8 cellular contexts compared by ENCODE assay signal in genomic region chr5:111512406-111513174, GRCh38. TPM values are rescaled to one million over a fixed set of nuclear protein-coding genes. Genes with fewer than 3 reads are reported as not detected.
DNase-seq lines count a peak whose midpoint lies in the region; ATAC-seq, FAIRE-seq and TF ChIP-seq lines count a peak whose summit lies in the region.

TSS of gene STARD4 (minus strand) at chr5:111512535. CDS start at chr5:111507433, 5,102 bp downstream.

- BruUV-seq in Calu3 (replicated peaks; lab: Mats Ljungman, UMichigan) (no TSS peak), endothelial cell of umbilical vein (replicated peaks; lab: Mats Ljungman, UMichigan) (TSS peak; percentile 81)

- H3K36me3 ChIP-seq in OCI-LY3 (replicated peaks; ENCODE audit: low read depth, low read length) (no peaks in the 10 kb centered on the region), endothelial cell of umbilical vein (ENCODE audit: control insufficient read depth in 2 of 2, extremely low read depth in 1 of 2, insufficient read depth in 2 of 2, low read length in 2 of 2) (no peaks in the 10 kb centered on the region)

- peaks cover 46% of the 10 kb centered on the region for H3K79me2 ChIP-seq in OCI-LY3 (ENCODE audit: low read length)
- H3K79me2 ChIP-seq in endothelial cell of umbilical vein (ENCODE audit: control insufficient read depth, insufficient read depth, low read length): peaks cover 47% of the 10 kb centered on the region

- intact Hi-C loops in Calu3 (cut with micrococcal nuclease; ENCODE audit: unreplicated experiment): no loop called here
- intact Hi-C loops in endothelial cell of umbilical vein (cut with micrococcal nuclease): loop anchor here (1.0 to 10.0 kb wide), 10 partner anchors 18 to 905 kb away; partner anchors contain the start of genes EPB41L4A, NREP and WDR36

- H2AFZ ChIP-seq in OCI-LY3 (ENCODE audit: low read depth, low read length): peak within 1 kb of the TSS; percentile 79
- H2AFZ ChIP-seq in endothelial cell of umbilical vein (ENCODE audit: low read depth, low read length): peak within 1 kb of the TSS; percentile 56

- peak within 1 kb of the TSS; percentile 98 for H3K4me3 Mint-ChIP-seq in Calu3 (ENCODE audit: low read depth, unreplicated experiment)

- peaks cover 24% of the 10 kb centered on the region for H3K4me1 Mint-ChIP-seq in Calu3 (ENCODE audit: low read depth, unreplicated experiment)

- no peak for TF ChIP-seq CTCF in Calu3 (IDR thresholded peaks at IDR 0.05; ENCODE audit: unreplicated experiment)
- no peak for TF ChIP-seq CTCF in OCI-LY3 (IDR thresholded peaks at IDR 0.05; ENCODE audit: low read depth, low read length)
- no peak for TF ChIP-seq CTCF in endothelial cell of umbilical vein (IDR thresholded peaks at IDR 0.05; ENCODE audit: extremely low read depth in 1 of 2, insufficient read depth in 1 of 2, low read depth in 1 of 2, low read length in 2 of 2)

- peak; percentile 99 for DNase-seq in Calu3
- DNase-seq in HuH-7 (ENCODE audit: low spot score): peak; percentile 84
- peak; percentile 88 for DNase-seq in activated T-cell treated with anti-CD3 and anti-CD28 coated beads for 1 hour (ENCODE audit: low read depth)
- DNase-seq in endothelial cell of umbilical vein (ENCODE audit: low read depth, low spot score): peak; percentile 97
- peak; percentile 95 for DNase-seq in midbrain (lab: John Stamatoyannopoulos, UW)
- DNase-seq in stimulated activated CD8-positive, alpha-beta memory T cell treated with anti-CD3 and anti-CD28 coated beads, Interleukin-2, amount 100 ng/mL, for 1 hour (ENCODE audit: low read depth in 2 of 2): peak; percentile 86 to 90

- H3K9me1 ChIP-seq in endothelial cell of umbilical vein (replicated peaks; ENCODE audit: control insufficient read depth, extremely low read depth, insufficient read depth, low read length): no peaks in the 10 kb centered on the region

- peak; percentile 92 for ATAC-seq in GM21515 (IDR thresholded peaks at IDR 0.05; ENCODE audit: unreplicated experiment)

- no peaks in the 10 kb centered on the region for H3K27me3 Mint-ChIP-seq in Calu3 (ENCODE audit: unreplicated experiment)

- H3K4me1 ChIP-seq in OCI-LY3 (ENCODE audit: low read length) (peaks cover 28% of the 10 kb centered on the region), endothelial cell of umbilical vein (ENCODE audit: control insufficient read depth, extremely low read depth, insufficient read depth, low read length) (peaks cover 30% of the 10 kb centered on the region)

- H3K27ac Mint-ChIP-seq in Calu3 (ENCODE audit: unreplicated experiment): peak within 1 kb of the TSS; percentile 83

- CTCF ChIA-PET in Calu3 (lab: Charles Lee) (interaction anchor here (2.1 kb wide), 1 partner anchor 19 kb away, joined by 13 read pairs; no protein-coding TSS in a partner anchor), endothelial cell of umbilical vein (lab: Charles Lee) (interaction anchor here (1.9 to 7.2 kb wide), 2 partner anchors 18 to 38 kb away, joined by 7 to 64 read pairs; no protein-coding TSS in a partner anchor)

- H3K27me3 ChIP-seq in OCI-LY3 (ENCODE audit: low read depth, low read length) (no peaks in the 10 kb centered on the region), endothelial cell of umbilical vein (ENCODE audit: control insufficient read depth in 2 of 2, insufficient read depth in 2 of 2, low read length in 2 of 2) (no peaks in the 10 kb centered on the region)

- TF ChIP-seq POLR2A in endothelial cell of umbilical vein (IDR thresholded peaks at IDR 0.05; ENCODE audit: low read depth, low read length): peak; percentile 61

- H3K9me3 ChIP-seq in OCI-LY3 (ENCODE audit: insufficient read depth, low read length): no peaks in the 10 kb centered on the region
- no peaks in the 10 kb centered on the region for H3K9me3 ChIP-seq in endothelial cell of umbilical vein (replicated peaks; ENCODE audit: control insufficient read depth, insufficient read depth, low read length)

- peak; percentile 94 for FAIRE-seq in endothelial cell of umbilical vein (lab: Jason Lieb, UNC)

- peak within 1 kb of the TSS; percentile 87 for H3K4me3 ChIP-seq in OCI-LY3 (ENCODE audit: low read length)
- H3K4me3 ChIP-seq in endothelial cell of umbilical vein (replicated peaks in 1 of 3; ENCODE audit: insufficient read depth in 1 of 3, low read depth in 1 of 3, low read length in 3 of 3): peak within 1 kb of the TSS; percentile 72 to 97 (median 81)

- H3K27ac ChIP-seq in OCI-LY3 (ENCODE audit: low read length): peak within 1 kb of the TSS; percentile 82
- peak within 1 kb of the TSS; percentile 95 for H3K27ac ChIP-seq in endothelial cell of umbilical vein (ENCODE audit: insufficient read depth, low read depth, low read length)

- no peaks in the 10 kb centered on the region for H3K9me3 Mint-ChIP-seq in Calu3 (ENCODE audit: low read depth, unreplicated experiment)

- H3K4me2 ChIP-seq in OCI-LY3 (ENCODE audit: low read length): peak within 1 kb of the TSS; percentile 92
- peak within 1 kb of the TSS; percentile 100 for H3K4me2 ChIP-seq in endothelial cell of umbilical vein (ENCODE audit: insufficient read depth, low read length)

- POLR2A ChIA-PET in endothelial cell of umbilical vein (lab: Charles Lee): interaction anchor here (1.0 to 1.1 kb wide), 2 partner anchors 19 to 648 kb away, joined by 3 to 4 read pairs; no protein-coding TSS in a partner anchor

- H4K20me1 ChIP-seq in OCI-LY3 (ENCODE audit: insufficient read depth, low read length) (peaks cover 31% of the 10 kb centered on the region), endothelial cell of umbilical vein (replicated peaks; ENCODE audit: control insufficient read depth, extremely low read depth, insufficient read depth, low read length) (peaks cover 3% of the 10 kb centered on the region)

- peak within 1 kb of the TSS; percentile 96 for H3K9ac ChIP-seq in OCI-LY3 (ENCODE audit: low read length)
- H3K9ac ChIP-seq in endothelial cell of umbilical vein (replicated peaks; ENCODE audit: extremely low read depth, insufficient read depth, low read length): peak within 1 kb of the TSS; percentile 97

- dilution Hi-C loops in endothelial cell of umbilical vein (cut with MboI; ENCODE audit: extremely low pct_ligation_motif_present, low sequenced_read_pairs): no loop called here

- peaks cover 32% of the 10 kb centered on the region for H3K36me3 Mint-ChIP-seq in Calu3 (ENCODE audit: insufficient read depth, unreplicated experiment)

TF ChIP-seq in endothelial cell of umbilical vein, 7 proteins besides CTCF, POLR2A, EP300 and RAD21:
- TF ChIP-seq MAX (IDR thresholded peaks at IDR 0.05; ENCODE audit: insufficient read depth, insufficient read length): no peak
- peak; percentile 77 for TF ChIP-seq POLR2AphosphoS5 (IDR thresholded peaks at IDR 0.05; ENCODE audit: insufficient read depth, low read depth, low read length)
- TF ChIP-seq JUN (IDR thresholded peaks at IDR 0.05; ENCODE audit: borderline replicate concordance, insufficient read depth, insufficient read length, low read depth): no peak
- TF ChIP-seq EZH2 (IDR thresholded peaks at IDR 0.05; ENCODE audit: borderline replicate concordance, low read depth, low read length, severe bottlenecking): no peak
- no peak for TF ChIP-seq FOS (IDR thresholded peaks at IDR 0.05; ENCODE audit: borderline replicate concordance, insufficient read depth, low read length)
- no peak for TF ChIP-seq MYC (IDR thresholded peaks at IDR 0.05; ENCODE audit: low read depth, low read length)

RNA-seq across cellular contexts. Expression of gene STARD4, which starts in this region (rescaled TPM):
- total RNA-seq in Calu3 (2022): 65.0 and 66.6 TPM in 2 replicates
- total RNA-seq in endothelial cell of umbilical vein: 77.1 and 87.8 TPM in 2 replicates
- 21.4 and 33.6 TPM in 2 replicates for polyA plus RNA-seq in endothelial cell of umbilical vein
- polyA plus RNA-seq in endothelial cell of umbilical vein (2011; cell fraction: cytosol; rRNA removed): 27.3 and 31.1 TPM in 2 replicates
- 78.7 and 99.1 TPM in 2 replicates for polyA plus RNA-seq in endothelial cell of umbilical vein (2011; cell fraction: nucleus; rRNA removed)
- 50.3 and 51.5 TPM in 2 replicates for polyA plus RNA-seq in endothelial cell of umbilical vein (2012)
- polyA minus RNA-seq in endothelial cell of umbilical vein: 57.6 and 73.6 TPM in 2 replicates
- 12.3 TPM for polyA minus RNA-seq in endothelial cell of umbilical vein (2011; cell fraction: cytosol; rRNA and poly(A)+ RNA removed)
- polyA minus RNA-seq in endothelial cell of umbilical vein (2011; cell fraction: nucleus; rRNA and poly(A)+ RNA removed): 63.8 and 122 TPM in 2 replicates

Comparison
In these comparisons a context has a peak if more than half of its experiments do, and no peak if none do; other contexts are left out.
1. Peak in every context shown above with its lines: DNase-seq, ATAC-seq, H3K4me3 ChIP-seq and H3K27ac ChIP-seq.